25 cellular contexts compared by ENCODE assay signal in genomic region chr17:61795546-61795945, GRCh38.
"Had no signal": no experiment of that assay in that cellular context is flagged by ENCODE, and none has a peak within 500 bp of the region (broad histone marks: within the 10 kb centered on the region; RNA-seq: fewer than 3 reads in every experiment).

No MANE protein-coding gene starts in this region.

- FAIRE-seq: small intestine had no signal

- H3K9me3 ChIP-seq: neutrophil, psoas muscle, right lobe of liver, sigmoid colon, thoracic aorta, thyroid gland, tibial nerve, upper lobe of left lung, vagina had no signal

- H3K9ac ChIP-seq: parathyroid adenoma had no signal

- H3K4me1 ChIP-seq: parathyroid adenoma, psoas muscle, right lobe of liver, sigmoid colon, thyroid gland, tibial nerve, upper lobe of left lung, vagina had no signal

- H3K79me2 ChIP-seq: parathyroid adenoma had no signal

- H3K4me3 ChIP-seq: psoas muscle, right lobe of liver, sigmoid colon, thoracic aorta, thyroid gland, tibial nerve, upper lobe of left lung, vagina had no signal

- ATAC-seq: naive thymus-derived CD8-positive, alpha-beta T cell; natural killer cell treated with Interleukin-12 subunit alpha and Interleukin-12 subunit beta and Interleukin-15 and Interleukin-18, amount 100 ng/mL, for 72 hours; psoas muscle; right cardiac atrium; right lobe of liver; stimulated activated effector memory CD8-positive, alpha-beta T cell treated with anti-CD3 and anti-CD28 coated beads, Interleukin-12 subunit alpha, Interleukin-12 subunit beta, amount 100 ng/mL, for 72 hours had no signal

- H3K36me3 ChIP-seq: right lobe of liver, sigmoid colon, thoracic aorta, thyroid gland, tibial nerve, upper lobe of left lung, vagina had no signal

- DNase-seq: naive thymus-derived CD8-positive, alpha-beta T cell; nephron progenitor cell; nucleus accumbens; posterior cingulate gyrus; psoas muscle; right cardiac atrium; right lobe of liver; sigmoid colon; small intestine; stimulated activated CD4-positive, alpha-beta T cell treated with anti-CD3 and anti-CD28 coated beads, Interleukin-15, amount 100 ng/mL, for 24 hours; stimulated activated CD4-positive, alpha-beta T cell treated with anti-CD3 and anti-CD28 coated beads, Interleukin-2, amount 100 ng/mL, for 24 hours; stimulated activated CD4-positive, alpha-beta T cell treated with anti-CD3 and anti-CD28 coated beads, Interleukin-2, amount 100 ng/mL, for 48 hours; stimulated activated CD4-positive, alpha-beta T cell treated with anti-CD3 and anti-CD28 coated beads, Interleukin-4, amount 100 ng/mL, for 24 hours; stimulated activated naive B cell treated with anti-CD40 and anti-IgM and Interleukin-4, amounts not matched to agents 10 μg/mL and 1 μg/mL and 100 μg/mL, for 72 hours; stimulated activated naive CD4-positive, alpha-beta T cell treated with Interleukin-2 at 50 U/mL for 16 hours; thyroid gland; trophoblast cell; upper lobe of left lung had no signal

- H3K27me3 ChIP-seq: neutrophil, right lobe of liver, sigmoid colon, thyroid gland, tibial nerve, upper lobe of left lung, vagina had no signal

- H2AFZ ChIP-seq: parathyroid adenoma had no signal

- H3K27ac ChIP-seq: neutrophil, parathyroid adenoma, psoas muscle, right lobe of liver, sigmoid colon, thoracic aorta, thyroid gland, tibial nerve, upper lobe of left lung, vagina had no signal
